Comparison of ENCODE assay signal across 1 cellular context in genomic region chr4:52658671-52659015, GRCh38.
TF ChIP-seq lines count a peak whose summit lies in the region.

No MANE protein-coding gene starts in this region.

TF ChIP-seq in K562, 482 proteins besides CTCF, POLR2A, EP300 and RAD21 (continued from another document):
- TF ChIP-seq RB1 (IDR thresholded peaks at IDR 0.05; ENCODE audit: low read depth) (peak; percentile 21; the same call in 1 of the 2 replicates), ZNF316 (IDR thresholded peaks at IDR 0.05) (peak; percentile 23; the same call in 1 of the 2 replicates)
TF ChIP-seq in K562: peak in this region for 5.
